ENCODE assay signal across 36 cellular contexts in the genomic region with DNA sequence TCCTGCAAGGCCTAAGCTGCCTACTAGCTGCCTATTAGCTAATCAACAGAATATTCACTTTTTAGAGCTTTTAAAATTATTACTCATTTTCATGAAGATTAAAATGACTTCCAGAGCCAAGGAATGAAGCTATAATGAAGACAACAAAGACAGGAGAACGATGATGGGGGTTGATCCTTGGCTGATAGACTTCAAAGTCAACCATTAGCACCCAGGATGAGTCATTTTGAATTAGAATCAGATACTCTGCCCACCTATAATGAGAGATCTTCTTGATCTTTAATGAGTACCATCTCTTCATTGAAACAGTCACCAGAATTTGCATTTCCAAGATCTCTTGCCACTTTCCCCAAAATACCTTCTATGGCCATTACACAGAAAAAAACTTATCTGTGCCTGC. TPM values are rescaled to one million over a fixed set of nuclear protein-coding genes. Genes with fewer than 3 reads are reported as not detected.
A peak's percentile ranks its signal among the peaks of the same experiment; 100 is the strongest.
DNase-seq lines count a peak whose midpoint lies in the region; ATAC-seq, FAIRE-seq and TF ChIP-seq lines count a peak whose summit lies in the region.
"Had no signal": no experiment of that assay in that cellular context is flagged by ENCODE, and none has a peak within 500 bp of the region (broad histone marks: within the 10 kb centered on the region; RNA-seq: fewer than 3 reads in every experiment).

No MANE protein-coding gene starts in this region.

- no peaks in the 10 kb centered on the region for H3K36me3 Mint-ChIP-seq in GM23338 (ENCODE audit: low read depth)
- H3K36me3 Mint-ChIP-seq: CD14-positive monocyte; CD4-positive, alpha-beta memory T cell; CD4-positive, CD25-positive, alpha-beta regulatory T cell; CD8-positive, alpha-beta memory T cell; CD8-positive, alpha-beta T cell had no signal

- DNase-seq in GM23338 (ENCODE audit: low spot score) = no peak
- DNase-seq in H1 (ENCODE audit: low read depth in 1 of 2, low spot score in 2 of 2) = no peak
- no peak for DNase-seq in DMS153 (lab: John Stamatoyannopoulos, UW)
- DNase-seq: 8988T; ACHN; AML-193; BE2C; C1 segment of cervical spinal cord; Caco-2; Calu3; CD4-positive, alpha-beta memory T cell; CD4-positive, alpha-beta T cell; CD4-positive, CD25-positive, alpha-beta regulatory T cell; CD8-positive, alpha-beta memory T cell; CD8-positive, alpha-beta T cell; COR-L47; DMS 273 treated with DMSO at 0.1 percent for 48 hours; DMS53; DMS79; DMS79 treated with DMSO at 0.1 percent for 48 hours; DND-41; EL had no signal

- no peak for FAIRE-seq in H1 (lab: Jason Lieb, UNC)
- FAIRE-seq: A204.1, A549, D721Med had no signal

- H3K36me3 ChIP-seq in GM23338 (ENCODE audit: insufficient read depth) = no peaks in the 10 kb centered on the region
- H3K36me3 ChIP-seq in HUES48 (ENCODE audit: control insufficient read depth, insufficient read depth, low read length) = no peaks in the 10 kb centered on the region
- no peaks in the 10 kb centered on the region for H3K36me3 ChIP-seq in HUES6 (ENCODE audit: control insufficient read depth, insufficient read depth, low read length)
- no peaks in the 10 kb centered on the region for H3K36me3 ChIP-seq in H1 (ENCODE audit: control insufficient read depth in 2 of 4, insufficient read depth in 4 of 4, low read length in 3 of 4)
- H3K36me3 ChIP-seq: BE2C; BLaER1; BLaER1 treated with 17β-estradiol and CSF1 and Interleukin-3, amounts not matched to agents 10 nM and 100 nM had no signal

- POLR2A ChIA-PET in H1 (lab: Charles Lee; ENCODE audit: partially characterized antibody) = no interaction called here

- no peak overlapping the region for H3K56ac ChIP-seq in H1 (replicated peaks; ENCODE audit: insufficient read length, low read depth, low read length)

- H3K27me3 Mint-ChIP-seq in GM23338 (ENCODE audit: insufficient read depth, low read depth, poor library complexity) = peaks cover 10% of the 10 kb centered on the region

- H4K91ac ChIP-seq in H1 (replicated peaks; ENCODE audit: insufficient read length, low read length) = no peak overlapping the region

- H3K27ac ChIP-seq in GM23338 (ENCODE audit: low read depth) = no peak overlapping the region
- peak overlapping the region; percentile 26 for H3K27ac ChIP-seq in HUES48 (ENCODE audit: low read depth, low read length)
- peak overlapping the region; percentile 65; the same call in 1 of the 2 replicates for H3K27ac ChIP-seq in HUES6 (ENCODE audit: low read depth, low read length)
- H3K27ac ChIP-seq in H1 (ENCODE audit: low read depth, low read length) = no peak overlapping the region
- H3K27ac ChIP-seq: 22Rv1; A549; BLaER1; BLaER1 treated with 17β-estradiol and CSF1 and Interleukin-3, amounts not matched to agents 10 nM and 100 nM; C4-2B had no signal

- no peak for ATAC-seq in GM23338
- ATAC-seq in HG03469 (IDR thresholded peaks at IDR 0.05; ENCODE audit: unreplicated experiment) = no peak
- no peak for ATAC-seq in HG03432 (IDR thresholded peaks at IDR 0.05; ENCODE audit: unreplicated experiment)
- no peak for ATAC-seq in GM18511 (IDR thresholded peaks at IDR 0.05; ENCODE audit: unreplicated experiment)
- ATAC-seq: A549; CD8-positive, alpha-beta T cell had no signal

- no peak for TF ChIP-seq CTCF in GM23338 (conservative IDR thresholded peaks at IDR 0.05; ENCODE audit: low read depth in 2 of 2)
- no peak for TF ChIP-seq CTCF in H1 (IDR thresholded peaks at IDR 0.05; ENCODE audit: control extremely low read depth in 1 of 3, insufficient read depth in 1 of 3, low read depth in 1 of 3, low read length in 3 of 3)

- no peak overlapping the region for H2BK20ac ChIP-seq in H1 (ENCODE audit: low read length)

- no peak overlapping the region for H2BK12ac ChIP-seq in H1 (ENCODE audit: low read depth, low read length)

- H3K27me3 ChIP-seq in GM23338 (ENCODE audit: insufficient read depth) (no peaks in the 10 kb centered on the region), HUES48 (ENCODE audit: control insufficient read depth, insufficient read depth, low read length) (no peaks in the 10 kb centered on the region), HUES6 (ENCODE audit: control insufficient read depth, insufficient read depth, low read length) (no peaks in the 10 kb centered on the region), H1 (replicated peaks in 1 of 4; ENCODE audit: control insufficient read depth in 3 of 4, extremely low read depth in 1 of 4, insufficient read depth in 3 of 4, low read length in 3 of 4) (no peaks in the 10 kb centered on the region)
- H3K27me3 ChIP-seq: BE2C; BLaER1; BLaER1 treated with 17β-estradiol and CSF1 and Interleukin-3, amounts not matched to agents 10 nM and 100 nM had no signal

- WGBS in H1 (ENCODE audit: extremely low coverage in 1 of 2, insufficient coverage in 1 of 2, insufficient read length in 1 of 2, insufficient replicate concordance in 2 of 2, low coverage in 1 of 2, low lambda C conversion rate in 2 of 2, missing lambda C conversion rate in 1 of 2), 2 experiments = 39% methylated on average over 1 of the region's 1 CpG; no CpG with 5 or more reads in 1 of the 2 experiments

- no peaks in the 10 kb centered on the region for H3K9me3 Mint-ChIP-seq in GM23338
- H3K9me3 Mint-ChIP-seq: CD4-positive, alpha-beta memory T cell; CD4-positive, alpha-beta T cell; CD8-positive, alpha-beta memory T cell; CD8-positive, alpha-beta T cell had no signal

- H3F3A ChIP-seq in GM23338 (replicated peaks; ENCODE audit: low read depth) = no peaks in the 10 kb centered on the region

- peaks cover 21% of the 10 kb centered on the region for H3K4me1 ChIP-seq in GM23338 (ENCODE audit: insufficient read depth)
- peaks cover 22% of the 10 kb centered on the region for H3K4me1 ChIP-seq in HUES48 (ENCODE audit: control insufficient read depth, insufficient read depth, low read length)
- H3K4me1 ChIP-seq in HUES6 (ENCODE audit: control insufficient read depth, insufficient read depth, low read length) = peaks cover 36% of the 10 kb centered on the region
- peaks cover 0 to 7% (median 5%) of the 10 kb centered on the region in 4 experiments; a peak in 6 of 7 replicates for H3K4me1 ChIP-seq in H1 (replicated peaks in 1 of 4; ENCODE audit: control insufficient read depth in 3 of 4, insufficient read depth in 4 of 4, low read length in 3 of 4)
- H3K4me1 ChIP-seq: A549, BE2C, Caco-2 had no signal

- H3K4me3 Mint-ChIP-seq in GM23338 = no peak overlapping the region
- H3K4me3 Mint-ChIP-seq: B cell; CD14-positive monocyte; CD4-positive, alpha-beta memory T cell; CD4-positive, alpha-beta T cell; CD4-positive, CD25-positive, alpha-beta regulatory T cell; CD8-positive, alpha-beta memory T cell; CD8-positive, alpha-beta T cell had no signal

- no peaks in the 10 kb centered on the region for H4K20me1 ChIP-seq in GM23338 (replicated peaks; ENCODE audit: insufficient read depth)
- no peaks in the 10 kb centered on the region for H4K20me1 ChIP-seq in H1 (replicated peaks in 1 of 2; ENCODE audit: control insufficient read depth in 1 of 2, insufficient read depth in 2 of 2, low read length in 2 of 2)
- H4K20me1 ChIP-seq: BLaER1; BLaER1 treated with 17β-estradiol and CSF1 and Interleukin-3, amounts not matched to agents 10 nM and 100 nM had no signal

- no peaks in the 10 kb centered on the region for H3K79me1 ChIP-seq in H1 (ENCODE audit: low read depth, low read length)

- no peak for TF ChIP-seq POLR2A in H1 (IDR thresholded peaks at IDR 0.05; ENCODE audit: control extremely low read depth in 1 of 2, low read depth in 2 of 2, low read length in 2 of 2)

- H3K9me2 ChIP-seq in GM23338 (ENCODE audit: insufficient read depth) = no peaks in the 10 kb centered on the region

- H3K4me3 ChIP-seq in GM23338 (no peak overlapping the region), HUES48 (ENCODE audit: low read depth, low read length) (no peak overlapping the region), HUES6 (ENCODE audit: low read depth, low read length) (peak overlapping the region; percentile 14; the same call in 1 of the 2 replicates), H1 (ENCODE audit: extremely low read depth in 1 of 4, insufficient read depth in 2 of 4, low read depth in 3 of 4, low read length in 4 of 4) (no peak overlapping the region)
- H3K4me3 ChIP-seq: A549; BLaER1; BLaER1 treated with 17β-estradiol and CSF1 and Interleukin-3, amounts not matched to agents 10 nM and 100 nM had no signal

- TF ChIP-seq EP300 in H1 (IDR thresholded peaks at IDR 0.05; ENCODE audit: borderline replicate concordance in 1 of 2, low read depth in 2 of 2, low read length in 2 of 2) = no peak

- no peaks in the 10 kb centered on the region for H3K23me2 ChIP-seq in H1 (ENCODE audit: low read depth, low read length)

- no peak overlapping the region for H4K5ac ChIP-seq in H1 (ENCODE audit: insufficient read length, low read depth, low read length)

- no peak overlapping the region for H2AFZ ChIP-seq in GM23338
- H2AFZ ChIP-seq in H1 (ENCODE audit: low read length) = no peak overlapping the region

- no peak overlapping the region for H2BK15ac ChIP-seq in H1 (ENCODE audit: low read length)

- H3K27ac Mint-ChIP-seq in GM23338 = no peak overlapping the region
- H3K27ac Mint-ChIP-seq: B cell; CD14-positive monocyte; CD4-positive, alpha-beta memory T cell; CD4-positive, alpha-beta T cell; CD4-positive, CD25-positive, alpha-beta regulatory T cell; CD8-positive, alpha-beta memory T cell; CD8-positive, alpha-beta T cell had no signal

- H3K9ac ChIP-seq in HUES48 (ENCODE audit: low read depth, low read length) (no peak overlapping the region), HUES6 (ENCODE audit: low read length) (peak overlapping the region; percentile 7), H1 (replicated peaks in 1 of 4; ENCODE audit: extremely low read depth in 1 of 4, low read depth in 3 of 4, low read length in 3 of 4) (no peak overlapping the region)
- H3K9ac ChIP-seq: BLaER1; BLaER1 treated with 17β-estradiol and CSF1 and Interleukin-3, amounts not matched to agents 10 nM and 100 nM had no signal

- no peak overlapping the region for H4K8ac ChIP-seq in H1 (ENCODE audit: extremely low read depth, insufficient read depth, low read length)

- H2BK120ac ChIP-seq in H1 (replicated peaks; ENCODE audit: low read depth, low read length) = no peak overlapping the region

- no peaks in the 10 kb centered on the region for H3K9me3 ChIP-seq in HUES48 (ENCODE audit: control insufficient read depth, insufficient read depth, low read length)
- no peaks in the 10 kb centered on the region for H3K9me3 ChIP-seq in HUES6 (ENCODE audit: control insufficient read depth, insufficient read depth, low read depth, low read length)
- no peaks in the 10 kb centered on the region for H3K9me3 ChIP-seq in H1 (ENCODE audit: insufficient read depth in 2 of 2, low read depth in 1 of 2, low read length in 1 of 2)
- H3K9me3 ChIP-seq: A549, BE2C, Caco-2 had no signal

- no peaks in the 10 kb centered on the region for H3K79me2 ChIP-seq in GM23338 (replicated peaks; ENCODE audit: insufficient read depth)
- no peaks in the 10 kb centered on the region for H3K79me2 ChIP-seq in H1 (ENCODE audit: control insufficient read depth in 1 of 2, insufficient read depth in 2 of 2, low read length in 2 of 2)

- H3K4me1 Mint-ChIP-seq in GM23338 = peaks cover 25% of the 10 kb centered on the region
- H3K4me1 Mint-ChIP-seq: B cell, CD14-positive monocyte had no signal

- no peak overlapping the region for H3K23ac ChIP-seq in H1 (ENCODE audit: insufficient read length)

- H3K4ac ChIP-seq in H1 (replicated peaks; ENCODE audit: insufficient read length, low read depth, low read length) = no peak overlapping the region

- TF ChIP-seq RAD21 in H1 (IDR thresholded peaks at IDR 0.05 in 1 of 2, conservative IDR thresholded peaks at IDR 0.05 in 1 of 2; ENCODE audit: low read depth in 2 of 2, low read length in 2 of 2) = no peak

- H2BK5ac ChIP-seq in H1 (ENCODE audit: low read depth, low read length) = no peak overlapping the region

- H3K14ac ChIP-seq in H1 (ENCODE audit: insufficient read length) = no peak overlapping the region

- H3K18ac ChIP-seq in H1 (ENCODE audit: extremely low read depth, low read length) = no peak overlapping the region

- CTCF ChIA-PET in H1 (lab: Charles Lee; ENCODE audit: partially characterized antibody) = interaction anchor here (0.6 to 0.7 kb wide), 2 partner anchors 17 to 1410 kb away, joined by 3 to 6 read pairs; no protein-coding TSS in a partner anchor

- H2AK5ac ChIP-seq in H1 (ENCODE audit: low read depth, low read length) = no peak overlapping the region

- 0 out of 2 replicates have a peak overlapping the region, but pooled peaks have one; percentile 21 for H3K4me2 ChIP-seq in GM23338
- H3K4me2 ChIP-seq in H1 (ENCODE audit: insufficient read depth in 1 of 2, low read depth in 2 of 2, low read length in 2 of 2) = peak overlapping the region in 1 of 2 experiments; percentile 29; a peak in 1 of 4 replicates
- H3K4me2 ChIP-seq: A549; BLaER1; BLaER1 treated with 17β-estradiol and CSF1 and Interleukin-3, amounts not matched to agents 10 nM and 100 nM had no signal

RNA-seq across cellular contexts. Expression of gene CDYL, which starts 56.7 kb away (rescaled TPM):
- total RNA-seq in GM23338 (2014; rRNA removed; shearing (Covaris generic)) = 123 and 128 TPM in 2 replicates
- polyA plus RNA-seq in GM23338 (2016; fragmentation: Nextera tagmentation; extraction: Ambion mirVana) (61.6 and 67.2 TPM in 2 replicates), H1 (2011; rRNA removed) (53.7 and 56.4 TPM in 2 replicates)
- total RNA-seq in H1 (2021; fragmentation: NEBNext Ultra II Directional; extraction: Animal tissue kit (Norgen Biotek cat#: 25700)) = 113 and 119 TPM in 2 replicates
- polyA plus RNA-seq in H1 (2011; cell fraction: cytosol; rRNA removed) = 147 TPM
- 71.5 TPM for polyA plus RNA-seq in H1 (2011; cell fraction: nucleus; rRNA removed)
- polyA plus RNA-seq in H1 (2012, experiment 1 of 2) = 86.0 to 106 TPM (median 98.0 TPM) in 4 replicates
- polyA plus RNA-seq in H1 (2012, experiment 2 of 2) = 14.0 TPM
- polyA plus RNA-seq in H1 (2013, experiment 1 of 2) = 92.0 TPM
- polyA plus RNA-seq in H1 (2013, experiment 2 of 2) = 90.7 TPM
- 90.6 and 115 TPM in 2 replicates for polyA minus RNA-seq in H1 (2011; rRNA and poly(A)+ RNA removed)
- 79.0 TPM for polyA minus RNA-seq in H1 (2011; cell fraction: cytosol; rRNA and poly(A)+ RNA removed)
- polyA minus RNA-seq in H1 (2011; cell fraction: nucleus; rRNA and poly(A)+ RNA removed) = 156 TPM

Comparison
In these comparisons a context has a peak if more than half of its experiments do, and no peak if none do; other contexts are left out.
1. H3K27ac ChIP-seq: peak in HUES48 (single experiment) and HUES6 (single experiment); none in GM23338 (single experiment) and H1 (single experiment).